ENCODE assay signal across 10 cellular contexts in the genomic region with DNA sequence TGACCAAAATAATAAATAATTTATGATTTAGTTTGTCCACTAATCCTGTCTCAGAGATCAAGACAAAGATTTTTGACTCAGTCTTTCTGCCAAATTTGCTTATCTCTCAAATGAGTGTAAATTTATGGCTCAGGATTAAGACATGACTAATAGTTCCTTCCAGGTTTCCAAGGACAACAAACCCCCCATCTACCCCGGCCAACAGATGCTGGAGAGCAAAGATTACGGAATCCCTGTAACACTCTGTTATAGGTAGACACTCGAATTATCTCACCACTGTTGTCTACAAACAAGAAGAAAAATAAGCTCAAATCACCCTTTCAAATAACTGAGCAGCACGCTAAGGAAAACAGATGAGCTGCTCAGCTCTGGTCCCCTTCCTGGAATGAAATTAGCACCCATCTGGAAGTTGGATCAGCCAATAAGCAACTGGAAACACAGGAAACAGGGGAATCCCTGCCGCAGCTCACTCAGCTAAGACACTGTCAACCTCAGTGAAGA. TPM values are rescaled to one million over a fixed set of nuclear protein-coding genes. Genes with fewer than 3 reads are reported as not detected.
A peak's percentile ranks its signal among the peaks of the same experiment; 100 is the strongest.
DNase-seq lines count a peak whose midpoint lies in the region; TF ChIP-seq lines count a peak whose summit lies in the region.
"Had no signal": no experiment of that assay in that cellular context is flagged by ENCODE, and none has a peak within 500 bp of the region (broad histone marks: within the 10 kb centered on the region; RNA-seq: fewer than 3 reads in every experiment).

No MANE protein-coding gene starts in this region.

- DNase-seq in Daoy (ENCODE audit: low read depth) (peak; percentile 76), SK-N-DZ (ENCODE audit: low spot score) (peak; percentile 73), glomerular visceral epithelial cell (ENCODE audit: extremely low spot score) (peak; percentile 68), retinal pigment epithelial cell (ENCODE audit: low read depth) (peak; percentile 76), MV-4-11 (lab: John Stamatoyannopoulos, UW) (no peak), DMS53 treated with DMSO at 0.1 percent for 48 hours (lab: John Stamatoyannopoulos, UW; ENCODE audit: unreplicated experiment) (no peak), RPMI8226 (no peak), posterior vena cava (ENCODE audit: low spot score) (no peak)
- DNase-seq: substantia nigra, T-helper 9 cell had no signal

- intact Hi-C loops in posterior vena cava (cut with DNase I), result no loop called here

- no peak for TF ChIP-seq CTCF in retinal pigment epithelial cell (conservative IDR thresholded peaks at IDR 0.05; ENCODE audit: low read depth, low read length)

- H3K4me3 ChIP-seq in retinal pigment epithelial cell (ENCODE audit: low read length), result no peak overlapping the region

RNA-seq across cellular contexts. Expression of gene SVIL, which starts 56.8 kb away (rescaled TPM):
- 15.3 and 22.9 TPM in 2 replicates for total RNA-seq in Daoy (2014; rRNA removed; shearing (Covaris generic))
- polyA plus RNA-seq in SK-N-DZ (2014; cell fraction: cytosol; rRNA removed), result 5.2 and 14.2 TPM in 2 replicates
- polyA plus RNA-seq in SK-N-DZ (2014; cell fraction: nucleus; rRNA removed), result 7.2 and 14.2 TPM in 2 replicates
- total RNA-seq in posterior vena cava, result 100 to 1,000 TPM; 300 to 417 TPM

Comparison
In these comparisons a context has a peak if more than half of its experiments do, and no peak if none do; other contexts are left out.
1. DNase-seq: peak in Daoy (single experiment), SK-N-DZ (single experiment), glomerular visceral epithelial cell (single experiment) and retinal pigment epithelial cell (single experiment); none in MV-4-11 (single experiment), DMS53 treated with DMSO at 0.1 percent for 48 hours (single experiment), RPMI8226 (single experiment) and posterior vena cava (single experiment).
2. RNA of gene SVIL, which starts 56.8 kb away (total RNA-seq): 300 to 417 TPM in posterior vena cava; 15.3 to 22.9 TPM in Daoy; every median in the first group is over 10 times any median in the second.